Comparison of ENCODE assay signal across 17 cellular contexts in genomic region chr5:124580512-124580911, GRCh38.
A peak's percentile ranks its signal among the peaks of the same experiment; 100 is the strongest.
DNase-seq lines count a peak whose midpoint lies in the region; ATAC-seq and TF ChIP-seq lines count a peak whose summit lies in the region.
"Had no signal": no experiment of that assay in that cellular context is flagged by ENCODE, and none has a peak within 500 bp of the region (broad histone marks: within the 10 kb centered on the region; RNA-seq: fewer than 3 reads in every experiment).

No MANE protein-coding gene starts in this region.

- peak overlapping the region in 1 of 5 experiments; percentile 28 for H3K4me3 Mint-ChIP-seq in brain
- H3K4me3 Mint-ChIP-seq: CD4-positive, alpha-beta T cell had no signal

- no peak overlapping the region for H2AFZ ChIP-seq in mammary epithelial cell (ENCODE audit: low read depth, low read length)
- H2AFZ ChIP-seq: GM23338 had no signal

- H3K79me2 ChIP-seq in mammary epithelial cell (ENCODE audit: insufficient read depth, low read length) (no peaks in the 10 kb centered on the region), mesendoderm (ENCODE audit: control insufficient read depth, insufficient read depth, low read length) (no peaks in the 10 kb centered on the region)

- H4K20me1 ChIP-seq in mammary epithelial cell (ENCODE audit: insufficient read depth, low read length): no peaks in the 10 kb centered on the region

- H4K5ac ChIP-seq in mesendoderm (ENCODE audit: low read length): no peak overlapping the region

- peak overlapping the region in 3 of 5 experiments; percentile 66 to 84 (median 82) for H3K27ac Mint-ChIP-seq in brain
- H3K27ac Mint-ChIP-seq: CD4-positive, alpha-beta T cell had no signal

- peaks cover 0 to 8% (median 6%) of the 10 kb centered on the region in 5 experiments for H3K9me3 Mint-ChIP-seq in brain
- H3K9me3 Mint-ChIP-seq: CD4-positive, alpha-beta T cell had no signal

- CTCF ChIA-PET in mammary epithelial cell (lab: Charles Lee; ENCODE audit: low non-redundant PET): interaction anchor here (0.7 kb wide), 1 partner anchor 449 kb away, joined by 27 read pairs; no protein-coding TSS in a partner anchor

- no peak overlapping the region for H3K18ac ChIP-seq in mesendoderm (ENCODE audit: low read length)

- no peak overlapping the region for H4K8ac ChIP-seq in mesendoderm (ENCODE audit: low read depth, low read length)

- H3K27me3 Mint-ChIP-seq in brain: peaks cover 4% of the 10 kb centered on the region
- H3K27me3 Mint-ChIP-seq: CD4-positive, alpha-beta T cell had no signal

- TF ChIP-seq POLR2A in breast epithelium (IDR thresholded peaks at IDR 0.05) (no peak), stomach (IDR thresholded peaks at IDR 0.05) (no peak)

- no peaks in the 10 kb centered on the region for H3K79me1 ChIP-seq in mesendoderm (ENCODE audit: low read length)

- H3K4me2 ChIP-seq in mammary epithelial cell (ENCODE audit: insufficient read depth, low read depth, low read length) (no peak overlapping the region), mesendoderm (ENCODE audit: low read length) (no peak overlapping the region)

- H3K36me3 ChIP-seq in breast epithelium (no peaks in the 10 kb centered on the region), mammary epithelial cell (ENCODE audit: insufficient read depth, low read length) (no peaks in the 10 kb centered on the region), mesendoderm (ENCODE audit: control insufficient read depth, insufficient read depth, low read length) (no peaks in the 10 kb centered on the region), stomach (no peaks in the 10 kb centered on the region)
- H3K36me3 ChIP-seq: BE2C had no signal

- intact Hi-C loops in breast epithelium (cut with DNase I; ENCODE audit: low total_unique reads) (loop anchor here (5.0 kb wide), 1 partner anchor 322 kb away; no protein-coding TSS in a partner anchor), mammary epithelial cell (cut with micrococcal nuclease) (no loop called here), stomach (cut with DNase I; ENCODE audit: low total_unique reads) (no loop called here)

- H3K9me3 ChIP-seq in breast epithelium: peaks cover 0 to 6% of the 10 kb centered on the region in 2 donors
- no peaks in the 10 kb centered on the region for H3K9me3 ChIP-seq in mammary epithelial cell (replicated peaks; ENCODE audit: insufficient read depth, low read length)
- H3K9me3 ChIP-seq in stomach: peaks cover 0 to 6% (median 5%) of the 10 kb centered on the region in 4 donors
- H3K9me3 ChIP-seq: BE2C had no signal

- dilution Hi-C loops in mammary epithelial cell (cut with HindIII; ENCODE audit: low sequenced_read_pairs): no loop called here

- no peak for ATAC-seq in GM21515 (IDR thresholded peaks at IDR 0.05; ENCODE audit: unreplicated experiment)

- H2BK15ac ChIP-seq in mesendoderm (replicated peaks; ENCODE audit: low read depth): no peak overlapping the region

- WGBS in mammary epithelial cell (ENCODE audit: low coverage, missing lambda C conversion rate): 100% methylated on average over 4 of the region's 6 CpGs
- WGBS in mesendoderm (ENCODE audit: extremely low coverage, insufficient coverage, low lambda C conversion rate): no CpG with 5 or more reads among the region's 6 CpGs
- WGBS in stomach, 5 donors: 61 to 85% (median 74%) methylated on average over 4 to 6 of the region's 6 CpGs

- H3K27me3 ChIP-seq in breast epithelium (no peaks in the 10 kb centered on the region), mammary epithelial cell (ENCODE audit: insufficient read depth, low read length) (no peaks in the 10 kb centered on the region), mesendoderm (ENCODE audit: insufficient read depth, low read length, poor library complexity) (no peaks in the 10 kb centered on the region), stomach (no peaks in the 10 kb centered on the region)
- H3K27me3 ChIP-seq: BE2C had no signal

- DNase-seq in breast epithelium (ENCODE audit: low spot score in 2 of 2): no peak
- DNase-seq in mammary epithelial cell: no peak
- DNase-seq in mesendoderm: no peak
- DNase-seq in stomach: no peak
- DNase-seq in NCI-H1694 treated with DMSO at 0.1 percent for 48 hours (lab: John Stamatoyannopoulos, UW): no peak
- no peak for DNase-seq in mucosa of gallbladder (ENCODE audit: low spot score)
- DNase-seq: BE2C; CD4-positive, alpha-beta T cell; NCI-H1417; NCI-H1930; NCI-H2171; NCI-H774 had no signal

- H2AK5ac ChIP-seq in mesendoderm (ENCODE audit: low read length): peak overlapping the region; percentile 57

- H3K27ac ChIP-seq in breast epithelium (peak overlapping the region; percentile 27 to 59), mammary epithelial cell (ENCODE audit: insufficient read depth, low read depth, low read length) (no peak overlapping the region), mesendoderm (ENCODE audit: low read depth, low read length) (peak overlapping the region; percentile 85), stomach (peak overlapping the region; percentile 47 to 82 (median 63))
- H3K27ac ChIP-seq: 22Rv1, RWPE1 had no signal

- H3K36me3 Mint-ChIP-seq in brain: no peaks in the 10 kb centered on the region

- no peak overlapping the region for H3K9ac ChIP-seq in mammary epithelial cell (ENCODE audit: insufficient read depth, low read length)
- no peak overlapping the region for H3K9ac ChIP-seq in mesendoderm (ENCODE audit: low read length)

- in situ Hi-C loops in mammary epithelial cell (cut with MboI; ENCODE audit: low sequenced_read_pairs in 2 of 2): no loop called here

- no TSS peak for BruUV-seq in mammary epithelial cell (replicated peaks; lab: Mats Ljungman, UMichigan)

- no peak overlapping the region for H2BK120ac ChIP-seq in mesendoderm (ENCODE audit: low read depth, low read length)

- peaks cover 65% of the 10 kb centered on the region for H3K4me1 Mint-ChIP-seq in brain

- no peak for TF ChIP-seq CTCF in breast epithelium (IDR thresholded peaks at IDR 0.05)
- no peak for TF ChIP-seq CTCF in mammary epithelial cell (conservative IDR thresholded peaks at IDR 0.05 in 1 of 2, IDR thresholded peaks at IDR 0.05 in 1 of 2; ENCODE audit: extremely low read depth in 1 of 2, insufficient read depth in 1 of 2, low read depth in 1 of 2, low read length in 2 of 2)
- no peak for TF ChIP-seq CTCF in brain (conservative IDR thresholded peaks at IDR 0.05)
- TF ChIP-seq CTCF in stomach (IDR thresholded peaks at IDR 0.05): no peak

- H2BK5ac ChIP-seq in mesendoderm (ENCODE audit: low read length): peak overlapping the region; percentile 54

- H3K23ac ChIP-seq in mesendoderm (ENCODE audit: low read length): no peak overlapping the region

- TF ChIP-seq EP300 in stomach (IDR thresholded peaks at IDR 0.05): no peak

- H3K4me3 ChIP-seq in breast epithelium (no peak overlapping the region), mammary epithelial cell (replicated peaks in 1 of 3; ENCODE audit: insufficient read depth in 1 of 3, low read depth in 2 of 3, low read length in 3 of 3) (no peak overlapping the region), mesendoderm (ENCODE audit: low read length) (no peak overlapping the region), stomach (no peak overlapping the region)
- H3K4me3 ChIP-seq: GM23338 had no signal

- H3K4ac ChIP-seq in mesendoderm (ENCODE audit: low read depth, low read length): no peak overlapping the region

- peaks cover 0 to 5% of the 10 kb centered on the region in 2 donors for H3K4me1 ChIP-seq in breast epithelium
- H3K4me1 ChIP-seq in mammary epithelial cell (ENCODE audit: insufficient read depth, low read length): peaks cover 12% of the 10 kb centered on the region
- peaks cover 18% of the 10 kb centered on the region for H3K4me1 ChIP-seq in mesendoderm (ENCODE audit: control insufficient read depth, low read depth, low read length)
- peaks cover 13 to 28% (median 22%) of the 10 kb centered on the region in 4 donors for H3K4me1 ChIP-seq in stomach

- H3K56ac ChIP-seq in mesendoderm (ENCODE audit: low read length): peak overlapping the region; percentile 56
